In genomic region chr1:205580923-205581180, GRCh38 we compare ENCODE assay signal across 31 cellular contexts.
"Had no signal": no experiment of that assay in that cellular context is flagged by ENCODE, and none has a peak within 500 bp of the region (broad histone marks: within the 10 kb centered on the region; RNA-seq: fewer than 3 reads in every experiment).

No MANE protein-coding gene starts in this region.

- H3K4me1 ChIP-seq: breast epithelium had no signal

- DNase-seq: activated CD4-positive, alpha-beta T cell treated with anti-CD3 and anti-CD28 coated beads for 36 hours; activated CD4-positive, alpha-beta T cell treated with anti-CD3 and anti-CD28 coated beads, Interleukin-2, amount 10 ng/mL, durations not matched to agents 7 days and 5 days; activated CD4-positive, alpha-beta T cell treated with anti-CD3 and anti-CD28 coated beads, Interleukin-2, amount 50 U/mL, for 48 hours; activated CD8-positive, alpha-beta T cell treated with anti-CD3 and anti-CD28 coated beads, Interleukin-2, amount 10 ng/mL, durations not matched to agents 7 days and 5 days; activated gamma-delta T cell treated with Interleukin-2 at 50 U/mL for 16 hours; activated T-cell treated with anti-CD3 and anti-CD28 coated beads, Interleukin-2, amount 50 U/mL, for 4 hours; adrenal gland; NCI-H1092 treated with DMSO at 0.1 percent for 48 hours; NCI-H1417; NCI-H146; NCI-H187; NCI-H2029 treated with DMSO at 0.1 percent for 48 hours; NCI-H2107; NCI-H2171; NCI-H510A; NCI-H526; NCI-H748 treated with DMSO at 0.1 percent for 48 hours; NK-92 treated with Interleukin-12 subunit alpha and Interleukin-12 subunit beta, amount 100 ng/mL, for 24 hours; PC-3; RPMI8226; T1000 had no signal

- H3K4me3 ChIP-seq: adrenal gland, body of pancreas, breast epithelium, K562, Peyer's patch had no signal

- H3K36me3 ChIP-seq: adrenal gland, breast epithelium, Peyer's patch had no signal

- H3K27ac ChIP-seq: adrenal gland, breast epithelium had no signal

- H3K27me3 ChIP-seq: adrenal gland, body of pancreas, breast epithelium, Peyer's patch had no signal

- ATAC-seq: activated CD4-positive, alpha-beta T cell treated with anti-CD3 and anti-CD28 coated beads for 36 hours; activated CD4-positive, CD25-positive, alpha-beta regulatory T cell treated with anti-CD3 and anti-CD28 coated beads, Interleukin-2, amount 50 U/mL, for 24 hours; activated CD8-positive, alpha-beta T cell treated with anti-CD3 and anti-CD28 coated beads, Interleukin-2, amount 10 ng/mL, durations not matched to agents 7 days and 5 days; activated naive CD4-positive, alpha-beta T cell treated with anti-CD3 and anti-CD28 coated beads, Interleukin-2, amount 50 U/mL, for 72 hours; activated T-cell treated with anti-CD3 and anti-CD28 coated beads, Interleukin-2, amount 50 U/mL, for 4 hours; body of pancreas; K562; PC-3; Right ventricle myocardium inferior; WTC11 had no signal

- H3K9me3 Mint-ChIP-seq: activated CD4-positive, alpha-beta T cell treated with anti-CD3 and anti-CD28 coated beads, Interleukin-2, amount 10 ng/mL, durations not matched to agents 7 days and 5 days; activated naive CD4-positive, alpha-beta T cell treated with anti-CD3 and anti-CD28 coated beads for 36 hours; activated naive CD4-positive, alpha-beta T cell treated with anti-CD3 and anti-CD28 coated beads, Interleukin-2, amount 50 U/mL, for 72 hours; activated T-cell treated with anti-CD3 and anti-CD28 coated beads, Interleukin-2, amount 50 U/mL, for 4 hours; activated T-helper 1 cell treated with anti-CD3 and anti-CD28 coated beads, Interleukin-12 subunit alpha, Interleukin-12 subunit beta, Interleukin-2, Interleukin-4 antibody, amounts not matched to agents 30 ng/mL and 10 ng/mL and 1 ng/mL, durations not matched to agents 14 hours and 24 hours and 36 hours; WTC11 had no signal

- H3K4me3 Mint-ChIP-seq: activated CD4-positive, alpha-beta T cell treated with anti-CD3 and anti-CD28 coated beads for 36 hours; activated CD4-positive, alpha-beta T cell treated with anti-CD3 and anti-CD28 coated beads, Interleukin-2, amount 10 ng/mL, durations not matched to agents 7 days and 5 days; activated CD8-positive, alpha-beta T cell treated with anti-CD3 and anti-CD28 coated beads, Interleukin-2, amount 10 ng/mL, durations not matched to agents 7 days and 5 days; activated naive CD4-positive, alpha-beta T cell treated with anti-CD3 and anti-CD28 coated beads for 36 hours; activated T-cell treated with anti-CD3 and anti-CD28 coated beads, Interleukin-2, amount 50 U/mL, for 4 hours; activated T-helper 1 cell treated with anti-CD3 and anti-CD28 coated beads, Interleukin-12 subunit alpha, Interleukin-12 subunit beta, Interleukin-2, Interleukin-4 antibody, amounts not matched to agents 30 ng/mL and 10 ng/mL and 1 ng/mL, durations not matched to agents 14 hours and 24 hours and 36 hours; WTC11 had no signal

- H3K4me1 Mint-ChIP-seq: activated CD4-positive, alpha-beta T cell treated with anti-CD3 and anti-CD28 coated beads, Interleukin-2, amount 10 ng/mL, durations not matched to agents 7 days and 5 days had no signal

- H3K36me3 Mint-ChIP-seq: activated naive CD4-positive, alpha-beta T cell treated with anti-CD3 and anti-CD28 coated beads, Interleukin-2, amount 50 U/mL, for 72 hours; WTC11 had no signal

- H3K27ac Mint-ChIP-seq: activated CD4-positive, alpha-beta T cell treated with anti-CD3 and anti-CD28 coated beads for 36 hours; activated CD4-positive, alpha-beta T cell treated with anti-CD3 and anti-CD28 coated beads, Interleukin-2, amount 10 ng/mL, durations not matched to agents 7 days and 5 days; activated CD8-positive, alpha-beta T cell treated with anti-CD3 and anti-CD28 coated beads, Interleukin-2, amount 10 ng/mL, durations not matched to agents 7 days and 5 days; activated naive CD4-positive, alpha-beta T cell treated with anti-CD3 and anti-CD28 coated beads for 36 hours; activated naive CD4-positive, alpha-beta T cell treated with anti-CD3 and anti-CD28 coated beads, Interleukin-2, amount 50 U/mL, for 72 hours; activated T-helper 1 cell treated with anti-CD3 and anti-CD28 coated beads, Interleukin-12 subunit alpha, Interleukin-12 subunit beta, Interleukin-2, Interleukin-4 antibody, amounts not matched to agents 30 ng/mL and 10 ng/mL and 1 ng/mL, durations not matched to agents 14 hours and 24 hours and 36 hours; WTC11 had no signal

- H3K9me3 ChIP-seq: adrenal gland, body of pancreas, breast epithelium, Peyer's patch had no signal
